ENCODE assay signal across 1 cellular context in the genomic region with DNA sequence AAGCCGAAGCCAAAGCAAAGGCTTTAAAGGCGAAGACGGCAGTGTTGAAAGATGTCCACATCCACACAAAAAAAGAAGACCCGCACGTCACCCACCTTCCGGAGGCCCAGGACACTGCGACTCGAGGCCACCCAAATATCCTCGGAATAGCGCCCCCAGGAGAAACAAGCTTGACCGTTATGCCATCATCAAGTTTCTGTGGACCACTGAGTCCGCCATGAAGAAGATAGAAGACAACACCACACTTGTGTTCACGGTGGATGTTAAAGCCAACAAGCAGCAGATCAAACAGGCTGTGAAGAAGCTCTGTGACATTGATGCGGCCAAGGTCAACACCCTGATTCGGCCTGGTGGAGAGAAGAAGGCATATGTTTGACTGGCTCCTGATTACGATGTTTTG.
TF ChIP-seq lines count a peak whose summit lies in the region.
"Not testable (repeated sequence)": the region's sequence is repeated elsewhere in the genome, so short reads cannot be mapped to it uniquely, and the experiment has no call there.

No MANE protein-coding gene starts in this region.

TF ChIP-seq in HepG2, 621 proteins besides CTCF, POLR2A, EP300 and RAD21:
- TF ChIP-seq, protein P1, sequence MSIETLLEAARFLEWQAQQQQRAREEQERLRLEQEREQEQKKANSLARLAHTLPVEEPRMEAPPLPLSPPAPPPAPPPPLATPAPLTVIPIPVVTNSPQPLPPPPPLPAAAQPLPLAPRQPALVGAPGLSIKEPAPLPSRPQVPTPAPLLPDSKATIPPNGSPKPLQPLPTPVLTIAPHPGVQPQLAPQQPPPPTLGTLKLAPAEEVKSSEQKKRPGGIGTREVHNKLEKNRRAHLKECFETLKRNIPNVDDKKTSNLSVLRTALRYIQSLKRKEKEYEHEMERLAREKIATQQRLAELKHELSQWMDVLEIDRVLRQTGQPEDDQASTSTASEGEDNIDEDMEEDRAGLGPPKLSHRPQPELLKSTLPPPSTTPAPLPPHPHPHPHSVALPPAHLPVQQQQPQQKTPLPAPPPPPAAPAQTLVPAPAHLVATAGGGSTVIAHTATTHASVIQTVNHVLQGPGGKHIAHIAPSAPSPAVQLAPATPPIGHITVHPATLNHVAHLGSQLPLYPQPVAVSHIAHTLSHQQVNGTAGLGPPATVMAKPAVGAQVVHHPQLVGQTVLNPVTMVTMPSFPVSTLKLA (IDR thresholded peaks at IDR 0.05) = 0 out of 2 replicates have a peak, but pooled peaks have one; percentile 4
- TF ChIP-seq ESRRA (CRISPR knock-in tag; IDR thresholded peaks at IDR 0.05; ENCODE audit: low read depth) = peak; percentile 79; the same call in 1 of the 2 replicates
- TF ChIP-seq, protein P2, sequence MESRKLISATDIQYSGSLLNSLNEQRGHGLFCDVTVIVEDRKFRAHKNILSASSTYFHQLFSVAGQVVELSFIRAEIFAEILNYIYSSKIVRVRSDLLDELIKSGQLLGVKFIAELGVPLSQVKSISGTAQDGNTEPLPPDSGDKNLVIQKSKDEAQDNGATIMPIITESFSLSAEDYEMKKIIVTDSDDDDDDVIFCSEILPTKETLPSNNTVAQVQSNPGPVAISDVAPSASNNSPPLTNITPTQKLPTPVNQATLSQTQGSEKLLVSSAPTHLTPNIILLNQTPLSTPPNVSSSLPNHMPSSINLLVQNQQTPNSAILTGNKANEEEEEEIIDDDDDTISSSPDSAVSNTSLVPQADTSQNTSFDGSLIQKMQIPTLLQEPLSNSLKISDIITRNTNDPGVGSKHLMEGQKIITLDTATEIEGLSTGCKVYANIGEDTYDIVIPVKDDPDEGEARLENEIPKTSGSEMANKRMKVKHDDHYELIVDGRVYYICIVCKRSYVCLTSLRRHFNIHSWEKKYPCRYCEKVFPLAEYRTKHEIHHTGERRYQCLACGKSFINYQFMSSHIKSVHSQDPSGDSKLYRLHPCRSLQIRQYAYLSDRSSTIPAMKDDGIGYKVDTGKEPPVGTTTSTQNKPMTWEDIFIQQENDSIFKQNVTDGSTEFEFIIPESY (CRISPR knock-in tag; IDR thresholded peaks at IDR 0.05) = peak; percentile 66; the same call in 1 of the 2 replicates
- 0 out of 2 replicates have a peak, but pooled peaks have one; percentile 1 for TF ChIP-seq HNF4A (CRISPR knock-in tag; IDR thresholded peaks at IDR 0.05)
- TF ChIP-seq FLYWCH1 (CRISPR knock-in tag; IDR thresholded peaks at IDR 0.05) = 0 out of 2 replicates have a peak, but pooled peaks have one; percentile 17
- TF ChIP-seq SOX6 (IDR thresholded peaks at IDR 0.05) = 0 out of 2 replicates have a peak, but pooled peaks have one; percentile 58
- TF ChIP-seq SOX6 (CRISPR knock-in tag; IDR thresholded peaks at IDR 0.05); LCORL (CRISPR knock-in tag; IDR thresholded peaks at IDR 0.05); SP1 (CRISPR knock-in tag; IDR thresholded peaks at IDR 0.05); FOXA1 (IDR thresholded peaks at IDR 0.05): not testable (repeated sequence)
- 0 out of 2 replicates have a peak, but pooled peaks have one; percentile 35 for TF ChIP-seq LCORL (IDR thresholded peaks at IDR 0.05)
- TF ChIP-seq ZNF441 (CRISPR knock-in tag; IDR thresholded peaks at IDR 0.05; ENCODE audit: borderline replicate concordance) = 0 out of 2 replicates have a peak, but pooled peaks have one; percentile 37
- peak; percentile 44; the same call in 1 of the 2 replicates for TF ChIP-seq SP1 (IDR thresholded peaks at IDR 0.05)
- 0 out of 2 replicates have a peak, but pooled peaks have one; percentile 3 for TF ChIP-seq TARDBP (CRISPR knock-in tag; IDR thresholded peaks at IDR 0.05)
- peak; percentile 11 for TF ChIP-seq ZNF282 (IDR thresholded peaks at IDR 0.05; ENCODE audit: partially characterized antibody)
- TF ChIP-seq FOXA1 (CRISPR knock-in tag; IDR thresholded peaks at IDR 0.05) = 0 out of 2 replicates have a peak, but pooled peaks have one; percentile 31
- peak; percentile 57; the same call in 1 of the 2 replicates for TF ChIP-seq ZNF644 (CRISPR knock-in tag; IDR thresholded peaks at IDR 0.05; ENCODE audit: low read depth)
- 0 out of 2 replicates have a peak, but pooled peaks have one; percentile 61 for TF ChIP-seq ZNF564 (CRISPR knock-in tag; IDR thresholded peaks at IDR 0.05)
- TF ChIP-seq POGZ (CRISPR knock-in tag; IDR thresholded peaks at IDR 0.05) = peak; percentile 31; the same call in 1 of the 2 replicates
- 0 out of 2 replicates have a peak, but pooled peaks have one; percentile 8 for TF ChIP-seq ZFY (CRISPR knock-in tag; IDR thresholded peaks at IDR 0.05)
- TF ChIP-seq ZNF343 (CRISPR knock-in tag; IDR thresholded peaks at IDR 0.05) = peak; percentile 19; the same call in 1 of the 2 replicates
TF ChIP-seq in HepG2: peak in this region for 17; not testable (repeated sequence) for 604.
